In genomic region chr22:37121887-37122591, GRCh38 we compare ENCODE assay signal across 9 cellular contexts. TPM values are rescaled to one million over a fixed set of nuclear protein-coding genes. Genes with fewer than 3 reads are reported as not detected.
DNase-seq lines count a peak whose midpoint lies in the region; ATAC-seq, FAIRE-seq and TF ChIP-seq lines count a peak whose summit lies in the region.
"Had no signal": no experiment of that assay in that cellular context is flagged by ENCODE, and none has a peak within 500 bp of the region (broad histone marks: within the 10 kb centered on the region; RNA-seq: fewer than 3 reads in every experiment).

No MANE protein-coding gene starts in this region.

- intact Hi-C loops in natural killer cell (cut with micrococcal nuclease) = loop anchor here (1.0 to 2.0 kb wide), 5 partner anchors 17 to 77 kb away; no protein-coding TSS in a partner anchor

- FAIRE-seq in urothelium cell line (lab: Jason Lieb, UNC) = peak; percentile 91
- FAIRE-seq: colon had no signal

- H3K27ac Mint-ChIP-seq in T-cell (peak overlapping the region; percentile 97 to 99), natural killer cell (peak overlapping the region; percentile 94 to 99), progenitor cell of endocrine pancreas (no peak overlapping the region)

- no peaks in the 10 kb centered on the region for H3K9me3 Mint-ChIP-seq in T-cell
- H3K9me3 Mint-ChIP-seq in natural killer cell = no peaks in the 10 kb centered on the region
- no peaks in the 10 kb centered on the region for H3K9me3 Mint-ChIP-seq in progenitor cell of endocrine pancreas (ENCODE audit: low read depth)

- peak; percentile 79 for ATAC-seq in HG03095 (IDR thresholded peaks at IDR 0.05; ENCODE audit: unreplicated experiment)
- peak; percentile 97 to 99 (median 98) for ATAC-seq in T-cell (replicated peaks in 1 of 4)
- peak; percentile 88 to 98 (median 92) for ATAC-seq in natural killer cell

- DNase-seq in T-cell (peak; percentile 65 to 98 (median 93)), natural killer cell (peak; percentile 80), urothelium cell line (ENCODE audit: low spot score) (peak; percentile 90), progenitor cell of endocrine pancreas (ENCODE audit: low spot score, unreplicated experiment) (no peak), NCI-H526 treated with DMSO at 0.1 percent for 48 hours (lab: John Stamatoyannopoulos, UW) (no peak)
- peak; percentile 84 for DNase-seq in activated naive CD8-positive, alpha-beta T cell treated with anti-CD3 and anti-CD28 coated beads, Interleukin-2, amount 50 U/mL, for 16 hours (ENCODE audit: low read depth, low spot score)

- H3K4me1 Mint-ChIP-seq in T-cell (peaks cover 59 to 68% (median 62%) of the 10 kb centered on the region in 3 donors), natural killer cell (peaks cover 40 to 46% of the 10 kb centered on the region in 2 donors), progenitor cell of endocrine pancreas (ENCODE audit: low read depth) (peaks cover 4% of the 10 kb centered on the region)

- POLR2A ChIA-PET in T-cell (lab: Charles Lee) = interaction anchor here (0.5 to 2.2 kb wide), 13 partner anchors 10 to 591 kb away, joined by 3 to 21 read pairs (median 6); partner anchors contain the start of genes IL2RB (in 2 of the 2), IFT27 (in 1 of the 2), KCTD17 (in 1 of the 2) and TMPRSS6 (in 1 of the 2)

- H3K27me3 Mint-ChIP-seq in T-cell = no peaks in the 10 kb centered on the region
- H3K27me3 Mint-ChIP-seq in natural killer cell (ENCODE audit: low read depth in 2 of 2) = no peaks in the 10 kb centered on the region
- peaks cover 18% of the 10 kb centered on the region for H3K27me3 Mint-ChIP-seq in progenitor cell of endocrine pancreas

- CTCF ChIA-PET in T-cell (lab: Charles Lee) = interaction anchor here (0.5 to 6.1 kb wide), 20 partner anchors 9 to 931 kb away, joined by 3 to 62 read pairs (median 4); partner anchors contain the start of genes IFT27 (in 1 of the 2), IL2RB (in 1 of the 2) and KCTD17 (in 1 of the 2)

- in situ Hi-C loops in GM18951 (cut with MboI; ENCODE audit: low sequenced_read_pairs, unreplicated experiment) = no loop called here

- H3K36me3 Mint-ChIP-seq in T-cell (peaks cover 6% of the 10 kb centered on the region), natural killer cell (no peaks in the 10 kb centered on the region), progenitor cell of endocrine pancreas (ENCODE audit: insufficient read depth) (no peaks in the 10 kb centered on the region)

- peak; percentile 34 for TF ChIP-seq POLR2A in GM18951 (IDR thresholded peaks at IDR 0.05; ENCODE audit: extremely low read depth, insufficient read depth, insufficient read length)

- TF ChIP-seq CTCF in natural killer cell (IDR thresholded peaks at IDR 0.05) (no peak), progenitor cell of endocrine pancreas (IDR thresholded peaks at IDR 0.05; ENCODE audit: unreplicated experiment) (no peak)

- peak overlapping the region; percentile 63 to 78 (median 78) for H3K4me3 Mint-ChIP-seq in T-cell
- peak overlapping the region; percentile 74 for H3K4me3 Mint-ChIP-seq in natural killer cell
- no peak overlapping the region for H3K4me3 Mint-ChIP-seq in progenitor cell of endocrine pancreas (ENCODE audit: low read depth)

RNA-seq across cellular contexts. Expression of gene TMPRSS6, which starts 12.5 kb away (rescaled TPM):
- 1 to 10 TPM in 3 of 5 donors, under 1 TPM in 2; 0.40 to 1.3 (median 1.1) TPM for total RNA-seq in T-cell
- total RNA-seq in natural killer cell = 1 to 10 TPM; 1.1 to 4.7 (median 3.4) TPM
- total RNA-seq in progenitor cell of endocrine pancreas = 12.6 and 16.4 TPM in 2 replicates

RNA-seq across cellular contexts. Expression of gene IL2RB, which starts 27.7 kb away (rescaled TPM):
- total RNA-seq in T-cell = 100 to 1,000 TPM in 2 of 5 donors, 10 to 100 TPM in 3; 53.6 to 118 (median 98.1) TPM
- total RNA-seq in natural killer cell = 1,000 to 10,000 TPM in 2 of 3 donors, 100 to 1,000 TPM in 1; 905 to 1,386 (median 1,021) TPM
- not detected in 2 replicates for total RNA-seq in progenitor cell of endocrine pancreas

Comparison
In these comparisons a context has a peak if more than half of its experiments do, and no peak if none do; other contexts are left out.
1. DNase-seq: peak in T-cell (34 of 34), activated naive CD8-positive, alpha-beta T cell treated with anti-CD3 and anti-CD28 coated beads, Interleukin-2, amount 50 U/mL, for 16 hours (single experiment), natural killer cell (single experiment) and urothelium cell line (single experiment); none in progenitor cell of endocrine pancreas (single experiment) and NCI-H526 treated with DMSO at 0.1 percent for 48 hours (single experiment).
2. RNA of gene IL2RB, which starts 27.7 kb away (total RNA-seq): 905 to 1,386 TPM in natural killer cell and 53.6 to 118 TPM in T-cell; not detected in progenitor cell of endocrine pancreas; every median in the first group is over 10 times any median in the second.
3. Peak in every context shown above with its lines, with median percentiles within 50 percentile points of each other: ATAC-seq.